ENCODE assay signal across 16 cellular contexts in genomic region chr11:130165601-130166456, GRCh38. TPM values are rescaled to one million over a fixed set of nuclear protein-coding genes. Genes with fewer than 3 reads are reported as not detected.
DNase-seq lines count a peak whose midpoint lies in the region; ATAC-seq, FAIRE-seq and TF ChIP-seq lines count a peak whose summit lies in the region.
"Had no signal": no experiment of that assay in that cellular context is flagged by ENCODE, and none has a peak within 500 bp of the region (broad histone marks: within the 10 kb centered on the region; RNA-seq: fewer than 3 reads in every experiment).

No MANE protein-coding gene starts in this region.

- H3K9me3 Mint-ChIP-seq in naive thymus-derived CD4-positive, alpha-beta T cell: no peaks in the 10 kb centered on the region
- H3K9me3 Mint-ChIP-seq: activated CD8-positive, alpha-beta T cell treated with anti-CD3 and anti-CD28 coated beads for 36 hours; activated naive CD4-positive, alpha-beta T cell treated with anti-CD3 and anti-CD28 coated beads, Interleukin-2, amount 50 U/mL, for 72 hours had no signal

- peaks cover 100% of the 10 kb centered on the region for H3K79me2 ChIP-seq in DOHH2 (ENCODE audit: control insufficient read depth, low read length)

- no peaks in the 10 kb centered on the region for H3K9me2 ChIP-seq in DOHH2 (replicated peaks; ENCODE audit: control insufficient read depth, low read length)

- peak overlapping the region; percentile 82 for H3K4me2 ChIP-seq in DOHH2 (ENCODE audit: low read length)

- H3K4me1 ChIP-seq in DOHH2 (ENCODE audit: control insufficient read depth, low read length): peaks cover 93% of the 10 kb centered on the region
- H3K4me1 ChIP-seq in naive thymus-derived CD4-positive, alpha-beta T cell (ENCODE audit: control insufficient read depth in 2 of 2, insufficient read depth in 2 of 2, low read length in 2 of 2): peaks cover 0 to under 1% of the 10 kb centered on the region in 2 donors
- H3K4me1 ChIP-seq: sigmoid colon, uterus had no signal

- H3K4me3 ChIP-seq in DOHH2 (ENCODE audit: low read length) (peak overlapping the region; percentile 65), bronchial epithelial cell (ENCODE audit: low read depth, low read length) (no peak overlapping the region)
- H3K4me3 ChIP-seq in naive thymus-derived CD4-positive, alpha-beta T cell (ENCODE audit: low read length): no peak overlapping the region
- H3K4me3 ChIP-seq: heart right ventricle, sigmoid colon, uterus had no signal

- peak; percentile 90 for FAIRE-seq in bronchial epithelial cell (lab: Jason Lieb, UNC)
- FAIRE-seq: GM19239 had no signal

- no peaks in the 10 kb centered on the region for H3K36me3 Mint-ChIP-seq in naive thymus-derived CD4-positive, alpha-beta T cell

- CTCF ChIA-PET in naive thymus-derived CD4-positive, alpha-beta T cell (lab: Charles Lee): no interaction called here

- peak; percentile 75 for DNase-seq in NOMO-1 treated with DMSO at 0.1 percent for 48 hours (lab: John Stamatoyannopoulos, UW; ENCODE audit: unreplicated experiment)
- DNase-seq in bronchial epithelial cell (ENCODE audit: low read depth): peak; percentile 44
- DNase-seq in naive thymus-derived CD4-positive, alpha-beta T cell: no peak
- DNase-seq in cortex of kidney (lab: John Stamatoyannopoulos, UW): no peak
- no peak for DNase-seq in midbrain (lab: John Stamatoyannopoulos, UW)
- DNase-seq: activated CD8-positive, alpha-beta T cell treated with anti-CD3 and anti-CD28 coated beads for 36 hours; heart right ventricle; NCI-H1417; sigmoid colon; T-helper 1 cell; uterus had no signal

- intact Hi-C loops in naive thymus-derived CD4-positive, alpha-beta T cell (cut with micrococcal nuclease): no loop called here

- ATAC-seq in naive thymus-derived CD4-positive, alpha-beta T cell: peak; percentile 68
- no peak for ATAC-seq in activated CD4-positive, CD25-positive, alpha-beta regulatory T cell treated with anti-CD3 and anti-CD28 coated beads, Interleukin-2, amount 50 U/mL, for 24 hours
- no peak for ATAC-seq in GM21447 (IDR thresholded peaks at IDR 0.05; ENCODE audit: unreplicated experiment)
- ATAC-seq: activated CD8-positive, alpha-beta T cell treated with anti-CD3 and anti-CD28 coated beads for 36 hours had no signal

- no peak overlapping the region for H3K27ac Mint-ChIP-seq in naive thymus-derived CD4-positive, alpha-beta T cell
- H3K27ac Mint-ChIP-seq: activated CD8-positive, alpha-beta T cell treated with anti-CD3 and anti-CD28 coated beads for 36 hours; activated naive CD4-positive, alpha-beta T cell treated with anti-CD3 and anti-CD28 coated beads, Interleukin-2, amount 50 U/mL, for 72 hours had no signal

- H3K27ac ChIP-seq in DOHH2 (ENCODE audit: low read depth, low read length): peak overlapping the region; percentile 81
- no peak overlapping the region for H3K27ac ChIP-seq in naive thymus-derived CD4-positive, alpha-beta T cell (ENCODE audit: low read depth, low read length)
- H3K27ac ChIP-seq: heart right ventricle, sigmoid colon, uterus had no signal

- H3K27me3 ChIP-seq in DOHH2 (ENCODE audit: control insufficient read depth, low read length) (no peaks in the 10 kb centered on the region), bronchial epithelial cell (ENCODE audit: control insufficient read depth, insufficient read depth, low read length) (no peaks in the 10 kb centered on the region)
- peaks cover 0 to 5% of the 10 kb centered on the region in 2 donors for H3K27me3 ChIP-seq in naive thymus-derived CD4-positive, alpha-beta T cell (ENCODE audit: control insufficient read depth in 2 of 2, insufficient read depth in 2 of 2, low read length in 2 of 2)

- H3K9me3 ChIP-seq in DOHH2 (ENCODE audit: control insufficient read depth, insufficient read depth, low read length): no peaks in the 10 kb centered on the region
- no peaks in the 10 kb centered on the region for H3K9me3 ChIP-seq in naive thymus-derived CD4-positive, alpha-beta T cell (ENCODE audit: control insufficient read depth in 2 of 3, low read length in 3 of 3)
- H3K9me3 ChIP-seq: heart right ventricle, sigmoid colon, uterus had no signal

- peaks cover 42 to 66% (median 60%) of the 10 kb centered on the region in 5 donors for H3K27me3 Mint-ChIP-seq in naive thymus-derived CD4-positive, alpha-beta T cell

- H3K4me1 Mint-ChIP-seq in naive thymus-derived CD4-positive, alpha-beta T cell: peaks cover 0 to 7% (median 6%) of the 10 kb centered on the region in 7 donors

- TF ChIP-seq CTCF in DOHH2 (IDR thresholded peaks at IDR 0.05; ENCODE audit: low read depth, low read length, poor library complexity, severe bottlenecking) (no peak), bronchial epithelial cell (IDR thresholded peaks at IDR 0.05; ENCODE audit: insufficient read depth, low read length, severe bottlenecking) (no peak)

- POLR2A ChIA-PET in naive thymus-derived CD4-positive, alpha-beta T cell (lab: Charles Lee): no interaction called here

- H3K4me3 Mint-ChIP-seq in naive thymus-derived CD4-positive, alpha-beta T cell: no peak overlapping the region
- H3K4me3 Mint-ChIP-seq: activated CD8-positive, alpha-beta T cell treated with anti-CD3 and anti-CD28 coated beads for 36 hours had no signal

- peaks cover 65% of the 10 kb centered on the region for H3K36me3 ChIP-seq in DOHH2 (ENCODE audit: control insufficient read depth, low read length)
- H3K36me3 ChIP-seq in bronchial epithelial cell (ENCODE audit: control insufficient read depth, insufficient read depth, low read length): peaks cover 5% of the 10 kb centered on the region
- no peaks in the 10 kb centered on the region for H3K36me3 ChIP-seq in naive thymus-derived CD4-positive, alpha-beta T cell (ENCODE audit: control insufficient read depth in 2 of 3, insufficient read depth in 3 of 3, low read length in 3 of 3)
- H3K36me3 ChIP-seq: heart right ventricle, sigmoid colon, uterus had no signal

- peaks cover 33% of the 10 kb centered on the region for H3F3A ChIP-seq in DOHH2 (ENCODE audit: control insufficient read depth, insufficient read depth)

- peaks cover 23% of the 10 kb centered on the region for H4K20me1 ChIP-seq in DOHH2 (ENCODE audit: control insufficient read depth, insufficient read depth, low read depth, low read length)

RNA-seq across cellular contexts. Expression of gene ST14, which starts 6.2 kb away (rescaled TPM):
- 79.2 and 105 TPM in 2 replicates for total RNA-seq in bronchial epithelial cell
- 1 to 10 TPM in 2 of 5 experiments, under 1 TPM in 2, not detected in 1; 0.49 to 8.8 (median 0.93) TPM for total RNA-seq in naive thymus-derived CD4-positive, alpha-beta T cell
- polyA plus RNA-seq in naive thymus-derived CD4-positive, alpha-beta T cell: under 1 TPM in 1 of 2 donors, not detected in 1; 0.05 TPM
- total RNA-seq: activated CD8-positive, alpha-beta T cell treated with anti-CD3 and anti-CD28 coated beads for 36 hours had no signal

Comparison
In these comparisons a context has a peak if more than half of its experiments do, and no peak if none do; other contexts are left out.
1. DNase-seq: peak in NOMO-1 treated with DMSO at 0.1 percent for 48 hours (single experiment) and bronchial epithelial cell (single experiment); none in naive thymus-derived CD4-positive, alpha-beta T cell (0 of 9), cortex of kidney (single experiment) and midbrain (single experiment).